ENCODE assay signal across 9 cellular contexts in the genomic region with DNA sequence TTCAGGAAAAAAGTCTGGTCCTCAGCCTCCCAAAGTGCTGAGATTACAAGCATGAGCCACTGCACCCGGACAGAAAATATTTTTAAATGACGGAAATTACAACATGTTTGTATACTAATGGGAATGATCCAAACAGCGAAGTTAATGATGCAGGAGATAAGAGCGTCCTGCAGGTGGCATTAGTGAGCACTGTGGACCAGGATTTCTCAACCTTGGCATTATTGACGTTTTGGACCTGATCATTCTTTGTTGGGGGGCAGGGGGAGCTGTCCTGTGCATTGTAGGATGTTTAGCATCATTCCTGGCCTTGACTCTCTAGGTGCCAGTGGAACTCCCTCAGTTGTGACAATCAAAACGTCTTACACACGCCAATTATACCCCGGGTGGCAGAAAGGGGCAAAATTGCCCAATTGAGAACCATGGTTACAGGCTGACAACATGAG. TPM values are rescaled to one million over a fixed set of nuclear protein-coding genes. Genes with fewer than 3 reads are reported as not detected.
DNase-seq lines count a peak whose midpoint lies in the region; ATAC-seq and TF ChIP-seq lines count a peak whose summit lies in the region.
"Had no signal": no experiment of that assay in that cellular context is flagged by ENCODE, and none has a peak within 500 bp of the region (broad histone marks: within the 10 kb centered on the region; RNA-seq: fewer than 3 reads in every experiment).

No MANE protein-coding gene starts in this region.

- H3K4me3 ChIP-seq in cardiac muscle cell: no peak overlapping the region
- H3K4me3 ChIP-seq in retinal pigment epithelial cell (ENCODE audit: low read length): no peak overlapping the region

- peaks cover 38% of the 10 kb centered on the region for H3K36me3 ChIP-seq in cardiac muscle cell

- H3K4me1 Mint-ChIP-seq in activated CD8-positive, alpha-beta memory T cell treated with anti-CD3 and anti-CD28 coated beads, Interleukin-2, amount 10 ng/mL, durations not matched to agents 7 days and 5 days: no peaks in the 10 kb centered on the region
- no peaks in the 10 kb centered on the region for H3K4me1 Mint-ChIP-seq in activated T-cell treated with anti-CD3 and anti-CD28 coated beads, Interleukin-2, amount 50 U/mL, for 72 hours (ENCODE audit: low read depth)
- H3K4me1 Mint-ChIP-seq: stimulated activated naive B cell treated with anti-CD40 and anti-IgM and Interleukin-4, amounts not matched to agents 10 μg/mL and 1 μg/mL and 100 μg/mL, for 72 hours had no signal

- no peaks in the 10 kb centered on the region for H3K27me3 ChIP-seq in cardiac muscle cell

- H3K36me3 Mint-ChIP-seq in activated CD8-positive, alpha-beta memory T cell treated with anti-CD3 and anti-CD28 coated beads, Interleukin-2, amount 10 ng/mL, durations not matched to agents 7 days and 5 days: peaks cover 17% of the 10 kb centered on the region
- H3K36me3 Mint-ChIP-seq in activated T-cell treated with anti-CD3 and anti-CD28 coated beads, Interleukin-2, amount 50 U/mL, for 72 hours (ENCODE audit: insufficient read depth in 2 of 2): peaks cover 0 to 9% of the 10 kb centered on the region in 2 donors

- H3K27ac Mint-ChIP-seq in activated CD8-positive, alpha-beta memory T cell treated with anti-CD3 and anti-CD28 coated beads, Interleukin-2, amount 10 ng/mL, durations not matched to agents 7 days and 5 days: no peak overlapping the region
- no peak overlapping the region for H3K27ac Mint-ChIP-seq in activated T-cell treated with anti-CD3 and anti-CD28 coated beads, Interleukin-2, amount 50 U/mL, for 72 hours
- H3K27ac Mint-ChIP-seq: stimulated activated naive B cell treated with anti-CD40 and anti-IgM and Interleukin-4, amounts not matched to agents 10 μg/mL and 1 μg/mL and 100 μg/mL, for 72 hours had no signal

- TF ChIP-seq CTCF in cardiac muscle cell (IDR thresholded peaks at IDR 0.05; ENCODE audit: low read depth, low read length) (peak; percentile 62), retinal pigment epithelial cell (conservative IDR thresholded peaks at IDR 0.05; ENCODE audit: low read depth, low read length) (peak; percentile 84)

- CTCF ChIA-PET in activated CD8-positive, alpha-beta memory T cell treated with anti-CD3 and anti-CD28 coated beads, Interleukin-2, amount 10 ng/mL, durations not matched to agents 7 days and 5 days (lab: Charles Lee): interaction anchor here (0.7 to 0.8 kb wide), 3 partner anchors 23 to 251 kb away, joined by 3 read pairs; a partner anchor contains a TSS

- no peaks in the 10 kb centered on the region for H3K9me3 Mint-ChIP-seq in activated CD8-positive, alpha-beta memory T cell treated with anti-CD3 and anti-CD28 coated beads, Interleukin-2, amount 10 ng/mL, durations not matched to agents 7 days and 5 days (ENCODE audit: low read depth)
- H3K9me3 Mint-ChIP-seq in activated T-cell treated with anti-CD3 and anti-CD28 coated beads, Interleukin-2, amount 50 U/mL, for 72 hours: no peaks in the 10 kb centered on the region
- H3K9me3 Mint-ChIP-seq: stimulated activated naive B cell treated with anti-CD40 and anti-IgM and Interleukin-4, amounts not matched to agents 10 μg/mL and 1 μg/mL and 100 μg/mL, for 72 hours had no signal

- no peaks in the 10 kb centered on the region for H3K4me1 ChIP-seq in cardiac muscle cell (ENCODE audit: low read depth)

- no peaks in the 10 kb centered on the region for H3K9me3 ChIP-seq in cardiac muscle cell (ENCODE audit: low read depth)

- no peak overlapping the region for H3K4me3 Mint-ChIP-seq in activated CD8-positive, alpha-beta memory T cell treated with anti-CD3 and anti-CD28 coated beads, Interleukin-2, amount 10 ng/mL, durations not matched to agents 7 days and 5 days
- H3K4me3 Mint-ChIP-seq in activated T-cell treated with anti-CD3 and anti-CD28 coated beads, Interleukin-2, amount 50 U/mL, for 72 hours: no peak overlapping the region
- H3K4me3 Mint-ChIP-seq: stimulated activated naive B cell treated with anti-CD40 and anti-IgM and Interleukin-4, amounts not matched to agents 10 μg/mL and 1 μg/mL and 100 μg/mL, for 72 hours had no signal

- H3K27me3 Mint-ChIP-seq in activated CD8-positive, alpha-beta memory T cell treated with anti-CD3 and anti-CD28 coated beads, Interleukin-2, amount 10 ng/mL, durations not matched to agents 7 days and 5 days: no peaks in the 10 kb centered on the region
- no peaks in the 10 kb centered on the region for H3K27me3 Mint-ChIP-seq in activated T-cell treated with anti-CD3 and anti-CD28 coated beads, Interleukin-2, amount 50 U/mL, for 72 hours (ENCODE audit: low read depth)
- H3K27me3 Mint-ChIP-seq: stimulated activated naive B cell treated with anti-CD40 and anti-IgM and Interleukin-4, amounts not matched to agents 10 μg/mL and 1 μg/mL and 100 μg/mL, for 72 hours had no signal

- H3K27ac ChIP-seq in cardiac muscle cell: no peak overlapping the region

- DNase-seq in activated CD8-positive, alpha-beta memory T cell treated with anti-CD3 and anti-CD28 coated beads, Interleukin-2, amount 10 ng/mL, durations not matched to agents 7 days and 5 days: peak; percentile 47
- DNase-seq in activated CD8-positive, alpha-beta memory T cell treated with anti-CD3 and anti-CD28 coated beads, Interleukin-2, amount 50 U/mL, for 48 hours: no peak
- DNase-seq in NAMALWA (ENCODE audit: low spot score) (peak; percentile 61), cardiac muscle cell (ENCODE audit: low read depth in 1 of 2, low spot score in 1 of 2) (peak; percentile 43 to 48), retinal pigment epithelial cell (ENCODE audit: low read depth) (no peak), hippocampal formation (lab: John Stamatoyannopoulos, UW) (no peak)
- peak; percentile 13 to 15 for DNase-seq in activated T-cell treated with anti-CD3 and anti-CD28 coated beads, Interleukin-2, amount 50 U/mL, for 72 hours
- DNase-seq in NK-92 treated with Interleukin-12 subunit alpha and Interleukin-12 subunit beta, amount 100 ng/mL, for 24 hours (lab: John Stamatoyannopoulos, UW): no peak
- DNase-seq: stimulated activated naive B cell treated with anti-CD40 and anti-IgM and Interleukin-4, amounts not matched to agents 10 μg/mL and 1 μg/mL and 100 μg/mL, for 72 hours had no signal

- peak; percentile 55 for ATAC-seq in activated CD8-positive, alpha-beta memory T cell treated with anti-CD3 and anti-CD28 coated beads, Interleukin-2, amount 10 ng/mL, durations not matched to agents 7 days and 5 days
- ATAC-seq in activated T-cell treated with anti-CD3 and anti-CD28 coated beads, Interleukin-2, amount 50 U/mL, for 72 hours (replicated peaks in 1 of 2): peak in 1 of 2 donors; percentile 25

RNA-seq across cellular contexts. Expression of a gene that starts 34.1 kb away (rescaled TPM):
- total RNA-seq in activated CD8-positive, alpha-beta memory T cell treated with anti-CD3 and anti-CD28 coated beads, Interleukin-2, amount 10 ng/mL, durations not matched to agents 7 days and 5 days: 10 to 100 TPM; 61.9 to 64.5 TPM
- 10 to 100 TPM; 63.8 to 64.0 TPM for total RNA-seq in activated T-cell treated with anti-CD3 and anti-CD28 coated beads, Interleukin-2, amount 50 U/mL, for 72 hours
- total RNA-seq in cardiac muscle cell: 48.4 and 51.7 TPM in 2 replicates
- polyA plus RNA-seq in cardiac muscle cell: 76.3 and 86.6 TPM in 2 replicates

Comparison
In these comparisons a context has a peak if more than half of its experiments do, and no peak if none do; other contexts are left out.
1. DNase-seq: peak in activated CD8-positive, alpha-beta memory T cell treated with anti-CD3 and anti-CD28 coated beads, Interleukin-2, amount 10 ng/mL, durations not matched to agents 7 days and 5 days (single experiment), NAMALWA (single experiment), activated T-cell treated with anti-CD3 and anti-CD28 coated beads, Interleukin-2, amount 50 U/mL, for 72 hours (2 of 2) and cardiac muscle cell (2 of 2); none in activated CD8-positive, alpha-beta memory T cell treated with anti-CD3 and anti-CD28 coated beads, Interleukin-2, amount 50 U/mL, for 48 hours (single experiment), retinal pigment epithelial cell (single experiment), NK-92 treated with Interleukin-12 subunit alpha and Interleukin-12 subunit beta, amount 100 ng/mL, for 24 hours (single experiment) and hippocampal formation (0 of 2).